21 cellular contexts compared by ENCODE assay signal in genomic region chr6:36651659-36652379, GRCh38. TPM values are rescaled to one million over a fixed set of nuclear protein-coding genes. Genes with fewer than 3 reads are reported as not detected.
"Had no signal": no experiment of that assay in that cellular context is flagged by ENCODE, and none has a peak within 500 bp of the region (broad histone marks: within the 10 kb centered on the region; RNA-seq: fewer than 3 reads in every experiment).

No MANE protein-coding gene starts in this region.

- H3K36me3 Mint-ChIP-seq: activated naive CD4-positive, alpha-beta T cell treated with anti-CD3 and anti-CD28 coated beads, Interleukin-2, amount 50 U/mL, for 72 hours; memory B cell; type B pancreatic cell had no signal

- H3K4me3 Mint-ChIP-seq: activated CD4-positive, alpha-beta memory T cell treated with anti-CD3 and anti-CD28 coated beads, Interleukin-2, amount 10 ng/mL, durations not matched to agents 7 days and 5 days; activated CD4-positive, alpha-beta T cell treated with anti-CD3 and anti-CD28 coated beads, Interleukin-2, amount 10 ng/mL, durations not matched to agents 24 days and 14 days; activated T-helper 1 cell treated with anti-CD3 and anti-CD28 coated beads, Interleukin-12 subunit alpha, Interleukin-12 subunit beta, Interleukin-2, Interleukin-4 antibody, amounts not matched to agents 30 ng/mL and 10 ng/mL and 1 ng/mL, durations not matched to agents 14 hours and 24 hours and 36 hours; central memory CD8-positive, alpha-beta T cell; endodermal cell; memory B cell; nephron progenitor cell; type B pancreatic cell had no signal

- H3K27me3 Mint-ChIP-seq: type B pancreatic cell had no signal

- H3K9me3 ChIP-seq: breast epithelium, esophagus squamous epithelium, gastrocnemius medialis, pancreas, psoas muscle, right atrium auricular region, vagina had no signal

- DNase-seq: activated CD4-positive, alpha-beta memory T cell treated with anti-CD3 and anti-CD28 coated beads, Interleukin-2, amount 10 ng/mL, durations not matched to agents 7 days and 5 days; activated CD4-positive, alpha-beta T cell treated with anti-CD3 and anti-CD28 coated beads, Interleukin-2, amount 10 ng/mL, durations not matched to agents 24 days and 14 days; amniotic stem cell; esophagus squamous epithelium; gastrocnemius medialis; hippocampal formation; nephron progenitor cell; pancreas; psoas muscle had no signal

- H3K4me1 Mint-ChIP-seq: activated CD4-positive, alpha-beta memory T cell treated with anti-CD3 and anti-CD28 coated beads, Interleukin-2, amount 10 ng/mL, durations not matched to agents 7 days and 5 days; central memory CD8-positive, alpha-beta T cell had no signal

- H3K36me3 ChIP-seq: breast epithelium, esophagus squamous epithelium, gastrocnemius medialis, pancreas, right atrium auricular region, vagina had no signal

- H3K9me3 Mint-ChIP-seq: activated CD4-positive, alpha-beta memory T cell treated with anti-CD3 and anti-CD28 coated beads, Interleukin-2, amount 10 ng/mL, durations not matched to agents 7 days and 5 days; activated CD4-positive, alpha-beta T cell treated with anti-CD3 and anti-CD28 coated beads, Interleukin-2, amount 10 ng/mL, durations not matched to agents 24 days and 14 days; activated naive CD4-positive, alpha-beta T cell treated with anti-CD3 and anti-CD28 coated beads, Interleukin-2, amount 50 U/mL, for 72 hours; activated T-helper 1 cell treated with anti-CD3 and anti-CD28 coated beads, Interleukin-12 subunit alpha, Interleukin-12 subunit beta, Interleukin-2, Interleukin-4 antibody, amounts not matched to agents 30 ng/mL and 10 ng/mL and 1 ng/mL, durations not matched to agents 14 hours and 24 hours and 36 hours; central memory CD8-positive, alpha-beta T cell; endodermal cell; memory B cell; nephron progenitor cell; type B pancreatic cell had no signal

- H3K4me3 ChIP-seq: breast epithelium, coronary artery, esophagus squamous epithelium, gastrocnemius medialis, pancreas, psoas muscle, right atrium auricular region, vagina had no signal

- H3K27me3 ChIP-seq: breast epithelium, gastrocnemius medialis, pancreas, right atrium auricular region, vagina had no signal

- ATAC-seq: activated CD4-positive, CD25-positive, alpha-beta regulatory T cell treated with anti-CD3 and anti-CD28 coated beads, Interleukin-2, amount 50 U/mL, for 24 hours; activated naive CD4-positive, alpha-beta T cell treated with anti-CD3 and anti-CD28 coated beads, Interleukin-2, amount 50 U/mL, for 72 hours; gastrocnemius medialis; psoas muscle had no signal

- H3K4me1 ChIP-seq: breast epithelium, gastrocnemius medialis, pancreas, psoas muscle, right atrium auricular region, vagina had no signal

- H3K27ac ChIP-seq: breast epithelium, coronary artery, esophagus squamous epithelium, gastrocnemius medialis, pancreas, psoas muscle, right atrium auricular region, vagina, VCaP had no signal

- H3K27ac Mint-ChIP-seq: activated CD4-positive, alpha-beta memory T cell treated with anti-CD3 and anti-CD28 coated beads, Interleukin-2, amount 10 ng/mL, durations not matched to agents 7 days and 5 days; activated CD4-positive, alpha-beta T cell treated with anti-CD3 and anti-CD28 coated beads, Interleukin-2, amount 10 ng/mL, durations not matched to agents 24 days and 14 days; activated naive CD4-positive, alpha-beta T cell treated with anti-CD3 and anti-CD28 coated beads, Interleukin-2, amount 50 U/mL, for 72 hours; activated T-helper 1 cell treated with anti-CD3 and anti-CD28 coated beads, Interleukin-12 subunit alpha, Interleukin-12 subunit beta, Interleukin-2, Interleukin-4 antibody, amounts not matched to agents 30 ng/mL and 10 ng/mL and 1 ng/mL, durations not matched to agents 14 hours and 24 hours and 36 hours; endodermal cell; memory B cell; nephron progenitor cell had no signal

RNA-seq across cellular contexts. Expression of gene RAB44, which starts 45.8 kb away (rescaled TPM):
- total RNA-seq: activated CD4-positive, alpha-beta T cell treated with anti-CD3 and anti-CD28 coated beads, Interleukin-2, amount 10 ng/mL, durations not matched to agents 24 days and 14 days; endodermal cell had no signal
